36 cellular contexts compared by ENCODE assay signal in genomic region chr10:109819807-109820206, GRCh38.
"Had no signal": no experiment of that assay in that cellular context is flagged by ENCODE, and none has a peak within 500 bp of the region (broad histone marks: within the 10 kb centered on the region; RNA-seq: fewer than 3 reads in every experiment).

No MANE protein-coding gene starts in this region.

- H3K27me3 ChIP-seq: MG63 had no signal

- H3K9me3 ChIP-seq: MG63 had no signal

- H3K36me3 ChIP-seq: MG63 had no signal

- H3K4me3 ChIP-seq: MG63 had no signal

- DNase-seq: Karpas-422, Kasumi-1, KG1, MG63, MM.1S, MV-4-11, NCI-H1048, NCI-H1092, NCI-H1092 treated with DMSO at 0.1 percent for 48 hours, NCI-H1105, NCI-H1105 treated with DMSO at 0.1 percent for 48 hours, NCI-H1417, NCI-H1417 treated with DMSO at 0.1 percent for 48 hours, NCI-H1436, NCI-H1436 treated with DMSO at 0.1 percent for 48 hours, NCI-H146, NCI-H1694, NCI-H1694 treated with DMSO at 0.1 percent for 48 hours, NCI-H187, NCI-H187 treated with DMSO at 0.1 percent for 48 hours, NCI-H1930, NCI-H2029, NCI-H2029 treated with DMSO at 0.1 percent for 48 hours, NCI-H2081, NCI-H2081 treated with DMSO at 0.1 percent for 48 hours, NCI-H2107, NCI-H2171, NCI-H2171 treated with DMSO at 0.1 percent for 48 hours, NCI-H2227 treated with DMSO at 0.1 percent for 48 hours, NCI-H226, NCI-H345, NCI-H446, NCI-H446 treated with DMSO at 0.1 percent for 48 hours, NCI-H510A, NCI-H510A treated with DMSO at 0.1 percent for 48 hours had no signal

- H3K27ac ChIP-seq: KMS-11 had no signal
